ENCODE assay signal across 8 cellular contexts in genomic region chr16:2039286-2040030, GRCh38. TPM values are rescaled to one million over a fixed set of nuclear protein-coding genes. Genes with fewer than 3 reads are reported as not detected.
DNase-seq lines count a peak whose midpoint lies in the region; ATAC-seq and TF ChIP-seq lines count a peak whose summit lies in the region.

No MANE protein-coding gene starts in this region.

- H3K4me3 Mint-ChIP-seq in T-helper 17 cell: no peak overlapping the region
- no peak overlapping the region for H3K4me3 Mint-ChIP-seq in activated naive CD4-positive, alpha-beta T cell treated with anti-CD3 and anti-CD28 coated beads for 36 hours

- no peaks in the 10 kb centered on the region for H3K27me3 ChIP-seq in prostate gland (replicated peaks; ENCODE audit: insufficient read depth)

- intact Hi-C loops in prostate gland (cut with DNase I): no loop called here
- intact Hi-C loops in activated naive CD4-positive, alpha-beta T cell treated with anti-CD3 and anti-CD28 coated beads for 36 hours (cut with micrococcal nuclease): no loop called here

- H3K27me3 Mint-ChIP-seq in T-helper 17 cell: no peaks in the 10 kb centered on the region
- H3K27me3 Mint-ChIP-seq in activated naive CD4-positive, alpha-beta T cell treated with anti-CD3 and anti-CD28 coated beads for 36 hours (ENCODE audit: low read depth): no peaks in the 10 kb centered on the region

- no peaks in the 10 kb centered on the region for H3K9me3 Mint-ChIP-seq in activated naive CD4-positive, alpha-beta T cell treated with anti-CD3 and anti-CD28 coated beads for 36 hours

- no peak for TF ChIP-seq POLR2A in prostate gland (IDR thresholded peaks at IDR 0.05)

- no peaks in the 10 kb centered on the region for H3K36me3 ChIP-seq in prostate gland

- no peaks in the 10 kb centered on the region for H3K9me3 ChIP-seq in prostate gland
- H3K9me3 ChIP-seq in T-helper 17 cell (ENCODE audit: control insufficient read depth, low read length, poor library complexity, severe bottlenecking): no peaks in the 10 kb centered on the region

- H3K27ac ChIP-seq in prostate gland: peak overlapping the region; percentile 66 to 86

- H3K4me1 ChIP-seq in prostate gland (replicated peaks): peaks cover 41% of the 10 kb centered on the region

- H3K4me1 Mint-ChIP-seq in T-helper 17 cell: no peaks in the 10 kb centered on the region
- no peaks in the 10 kb centered on the region for H3K4me1 Mint-ChIP-seq in activated naive CD4-positive, alpha-beta T cell treated with anti-CD3 and anti-CD28 coated beads for 36 hours (ENCODE audit: low read depth)

- WGBS in prostate gland: 40% methylated on average over 29 of the region's 29 CpGs

- peak; percentile 79 for DNase-seq in DMS153 (lab: John Stamatoyannopoulos, UW)
- DNase-seq in RPMI7951 (ENCODE audit: low read depth): peak; percentile 89
- DNase-seq in fibroblast of villous mesenchyme (ENCODE audit: low read depth): peak; percentile 98
- DNase-seq in prostate gland (ENCODE audit: low spot score): peak; percentile 86
- DNase-seq in NCI-H524 (lab: John Stamatoyannopoulos, UW): no peak
- DNase-seq in T-helper 17 cell: no peak
- no peak for DNase-seq in activated naive CD4-positive, alpha-beta T cell treated with anti-CD3 and anti-CD28 coated beads for 36 hours

- CTCF ChIA-PET in activated naive CD4-positive, alpha-beta T cell treated with anti-CD3 and anti-CD28 coated beads for 36 hours (lab: Charles Lee): interaction anchor here (0.8 kb wide), 1 partner anchor 101 kb away, joined by 3 read pairs; no protein-coding TSS in a partner anchor

- no peak overlapping the region for H3K27ac Mint-ChIP-seq in T-helper 17 cell
- no peak overlapping the region for H3K27ac Mint-ChIP-seq in activated naive CD4-positive, alpha-beta T cell treated with anti-CD3 and anti-CD28 coated beads for 36 hours

- no peak overlapping the region for H3K4me3 ChIP-seq in fibroblast of villous mesenchyme (ENCODE audit: low read depth, low read length)
- H3K4me3 ChIP-seq in prostate gland: no peak overlapping the region

- H3K36me3 Mint-ChIP-seq in T-helper 17 cell (ENCODE audit: low read depth): no peaks in the 10 kb centered on the region
- H3K36me3 Mint-ChIP-seq in activated naive CD4-positive, alpha-beta T cell treated with anti-CD3 and anti-CD28 coated beads for 36 hours (ENCODE audit: low read depth): no peaks in the 10 kb centered on the region

- ATAC-seq in T-helper 17 cell (no peak), HG03520 (IDR thresholded peaks at IDR 0.05; ENCODE audit: unreplicated experiment) (no peak)

- TF ChIP-seq CTCF in fibroblast of villous mesenchyme (IDR thresholded peaks at IDR 0.05; ENCODE audit: insufficient read depth, low read depth, low read length) (no peak), prostate gland (IDR thresholded peaks at IDR 0.05) (no peak)

RNA-seq across cellular contexts. Expression of gene NTHL1, which starts 8.2 kb away (rescaled TPM):
- 24.8 and 48.2 TPM in 2 replicates for total RNA-seq in RPMI7951 (2014; rRNA removed; shearing (Covaris generic))
- total RNA-seq in fibroblast of villous mesenchyme (25.5 and 31.9 TPM in 2 replicates), prostate gland (10 to 100 TPM; 16.4 to 24.9 TPM), T-helper 17 cell (1 to 10 TPM; 6.7 to 6.8 TPM)
- 10 to 100 TPM; 20.1 to 24.1 TPM for total RNA-seq in activated naive CD4-positive, alpha-beta T cell treated with anti-CD3 and anti-CD28 coated beads for 36 hours

RNA-seq across cellular contexts. Expression of gene TSC2, which starts 8.3 kb away (rescaled TPM):
- 19.0 and 19.5 TPM in 2 replicates for total RNA-seq in RPMI7951 (2014; rRNA removed; shearing (Covaris generic))
- total RNA-seq in fibroblast of villous mesenchyme: 62.6 and 69.9 TPM in 2 replicates
- total RNA-seq in prostate gland: 100 to 1,000 TPM in 1 of 2 donors, 10 to 100 TPM in 1; 86.3 to 168 TPM
- 100 to 1,000 TPM; 123 TPM for total RNA-seq in T-helper 17 cell
- total RNA-seq in activated naive CD4-positive, alpha-beta T cell treated with anti-CD3 and anti-CD28 coated beads for 36 hours: 10 to 100 TPM; 72.3 to 72.7 TPM

RNA-seq across cellular contexts. Expression of gene NHERF2, which starts 12.8 kb away (rescaled TPM):
- 49.0 and 51.1 TPM in 2 replicates for total RNA-seq in RPMI7951 (2014; rRNA removed; shearing (Covaris generic))
- total RNA-seq in fibroblast of villous mesenchyme (52.7 and 59.3 TPM in 2 replicates), prostate gland (100 to 1,000 TPM; 118 to 170 TPM), T-helper 17 cell (1 to 10 TPM; 2.2 to 3.9 TPM)
- total RNA-seq in activated naive CD4-positive, alpha-beta T cell treated with anti-CD3 and anti-CD28 coated beads for 36 hours: 1 to 10 TPM; 1.5 to 2.1 TPM

RNA-seq across cellular contexts. Expression of gene NPW, which starts 19.9 kb away (rescaled TPM):
- total RNA-seq in RPMI7951 (2014; rRNA removed; shearing (Covaris generic)): 0.20 and 0.24 TPM in 2 replicates
- total RNA-seq in fibroblast of villous mesenchyme (0.32 and 1.3 TPM in 2 replicates), prostate gland (1 to 10 TPM; 1.8 to 3.6 TPM), T-helper 17 cell (1 to 10 TPM in 1 of 2 donors, not detected in 1; 2.0 TPM)
- 1 to 10 TPM; 1.3 to 1.9 TPM for total RNA-seq in activated naive CD4-positive, alpha-beta T cell treated with anti-CD3 and anti-CD28 coated beads for 36 hours

RNA-seq across cellular contexts. Expression of gene ZNF598, which starts 29.8 kb away (rescaled TPM):
- total RNA-seq in RPMI7951 (2014; rRNA removed; shearing (Covaris generic)): 9.7 and 13.6 TPM in 2 replicates
- total RNA-seq in fibroblast of villous mesenchyme: 23.5 and 27.6 TPM in 2 replicates
- total RNA-seq in prostate gland: 10 to 100 TPM; 30.7 to 74.3 TPM
- total RNA-seq in T-helper 17 cell: 10 to 100 TPM; 45.2 to 46.7 TPM
- 10 to 100 TPM; 88.8 to 93.5 TPM for total RNA-seq in activated naive CD4-positive, alpha-beta T cell treated with anti-CD3 and anti-CD28 coated beads for 36 hours

Comparison
In these comparisons a context has a peak if more than half of its experiments do, and no peak if none do; other contexts are left out.
1. DNase-seq: peak in DMS153 (single experiment), RPMI7951 (single experiment), fibroblast of villous mesenchyme (single experiment) and prostate gland (single experiment); none in NCI-H524 (0 of 2), T-helper 17 cell (0 of 3) and activated naive CD4-positive, alpha-beta T cell treated with anti-CD3 and anti-CD28 coated beads for 36 hours (single experiment).
2. RNA of gene NHERF2, which starts 12.8 kb away (total RNA-seq): 118 to 170 TPM in prostate gland, 52.7 to 59.3 TPM in fibroblast of villous mesenchyme and 49.0 to 51.1 TPM in RPMI7951; 2.2 to 3.9 TPM in T-helper 17 cell and 1.5 to 2.1 TPM in activated naive CD4-positive, alpha-beta T cell treated with anti-CD3 and anti-CD28 coated beads for 36 hours; every median in the first group is over 10 times any median in the second.